Comparison of ENCODE assay signal across 8 cellular contexts in genomic region chr14:22871962-22872832, GRCh38. TPM values are rescaled to one million over a fixed set of nuclear protein-coding genes. Genes with fewer than 3 reads are reported as not detected.
DNase-seq lines count a peak whose midpoint lies in the region; ATAC-seq and TF ChIP-seq lines count a peak whose summit lies in the region.

No MANE protein-coding gene starts in this region.

- no peaks in the 10 kb centered on the region for H3K27me3 ChIP-seq in BJ (ENCODE audit: control insufficient read depth, insufficient read depth, low read length)

- H3K9me3 Mint-ChIP-seq in activated CD8-positive, alpha-beta memory T cell treated with anti-CD3 and anti-CD28 coated beads, Interleukin-2, amount 10 ng/mL, durations not matched to agents 7 days and 5 days (ENCODE audit: low read depth): no peaks in the 10 kb centered on the region

- no peaks in the 10 kb centered on the region for H3K27me3 Mint-ChIP-seq in activated CD8-positive, alpha-beta memory T cell treated with anti-CD3 and anti-CD28 coated beads, Interleukin-2, amount 10 ng/mL, durations not matched to agents 7 days and 5 days

- TF ChIP-seq CTCF in BJ (IDR thresholded peaks at IDR 0.05; ENCODE audit: insufficient read depth, low read depth, low read length): peak; percentile 97
- peak; percentile 83 for TF ChIP-seq CTCF in mucosa of descending colon (IDR thresholded peaks at IDR 0.05)

- H3K36me3 ChIP-seq in BJ (ENCODE audit: control insufficient read depth, insufficient read depth, low read length) (peaks cover 31% of the 10 kb centered on the region), mucosa of descending colon (ENCODE audit: low read depth) (peaks cover 20% of the 10 kb centered on the region)

- H3K4me3 ChIP-seq in BJ (ENCODE audit: low read depth, low read length) (peak overlapping the region; percentile 97), mucosa of descending colon (peak overlapping the region; percentile 98)

- H3K4me1 ChIP-seq in mucosa of descending colon (ENCODE audit: low read depth): peaks cover 26% of the 10 kb centered on the region

- no peaks in the 10 kb centered on the region for H3K9me3 ChIP-seq in mucosa of descending colon

- peak overlapping the region; percentile 98 for H3K27ac Mint-ChIP-seq in activated CD8-positive, alpha-beta memory T cell treated with anti-CD3 and anti-CD28 coated beads, Interleukin-2, amount 10 ng/mL, durations not matched to agents 7 days and 5 days

- intact Hi-C loops in mucosa of descending colon (cut with DNase I, micrococcal nuclease): no loop called here

- peaks cover 19% of the 10 kb centered on the region for H3K36me3 Mint-ChIP-seq in activated CD8-positive, alpha-beta memory T cell treated with anti-CD3 and anti-CD28 coated beads, Interleukin-2, amount 10 ng/mL, durations not matched to agents 7 days and 5 days

- POLR2A ChIA-PET in BJ (lab: Charles Lee): interaction anchor here (0.6 to 0.9 kb wide), 3 partner anchors 13 to 44 kb away, joined by 5 to 8 read pairs (median 6); no protein-coding TSS in a partner anchor

- CTCF ChIA-PET in BJ (lab: Yijun Ruan, JAX): interaction anchor here (0.7 to 5.7 kb wide), 23 partner anchors 12 to 315 kb away, joined by 3 to 95 read pairs (median 4); partner anchors contain the start of genes AJUBA, RBM23 and REM2
- CTCF ChIA-PET in activated CD8-positive, alpha-beta memory T cell treated with anti-CD3 and anti-CD28 coated beads, Interleukin-2, amount 10 ng/mL, durations not matched to agents 7 days and 5 days (lab: Charles Lee): interaction anchor here (0.6 to 5.6 kb wide), 26 partner anchors 12 to 362 kb away, joined by 3 to 126 read pairs (median 5); partner anchors contain the start of genes AJUBA, OXA1L, PRMT5 and RBM23

- ATAC-seq in GM19043 (IDR thresholded peaks at IDR 0.05; ENCODE audit: low read depth, unreplicated experiment) (peak; percentile 37), HG03442 (IDR thresholded peaks at IDR 0.05; ENCODE audit: unreplicated experiment) (peak; percentile 19), mucosa of descending colon (peak; percentile 66)
- peak; percentile 43 for ATAC-seq in activated CD8-positive, alpha-beta memory T cell treated with anti-CD3 and anti-CD28 coated beads, Interleukin-2, amount 10 ng/mL, durations not matched to agents 7 days and 5 days

- H3K4me1 Mint-ChIP-seq in activated CD8-positive, alpha-beta memory T cell treated with anti-CD3 and anti-CD28 coated beads, Interleukin-2, amount 10 ng/mL, durations not matched to agents 7 days and 5 days: peaks cover 32% of the 10 kb centered on the region

- H3K4me3 Mint-ChIP-seq in activated CD8-positive, alpha-beta memory T cell treated with anti-CD3 and anti-CD28 coated beads, Interleukin-2, amount 10 ng/mL, durations not matched to agents 7 days and 5 days: peak overlapping the region; percentile 88

- DNase-seq in BJ (ENCODE audit: low read depth): no peak
- DNase-seq in NCI-H774 (lab: John Stamatoyannopoulos, UW): peak; percentile 80
- DNase-seq in activated CD8-positive, alpha-beta memory T cell treated with anti-CD3 and anti-CD28 coated beads, Interleukin-2, amount 10 ng/mL, durations not matched to agents 7 days and 5 days: peak; percentile 80
- peak; percentile 92 for DNase-seq in epidermal melanocyte (ENCODE audit: insufficient read length, low spot score)
- DNase-seq in mucosa of descending colon: peak; percentile 82 to 93 (median 90)
- peak; percentile 50 for DNase-seq in stimulated activated CD8-positive, alpha-beta memory T cell treated with anti-CD3 and anti-CD28 coated beads, Interleukin-4, amount 100 ng/mL, for 24 hours (ENCODE audit: low read depth)

RNA-seq across cellular contexts. Expression of gene LRP10, which starts 0.7 kb away (rescaled TPM):
- 124 and 308 TPM in 2 replicates for polyA plus RNA-seq in BJ (2011; rRNA removed)
- polyA minus RNA-seq in BJ (2011; rRNA and poly(A)+ RNA removed): 190 and 213 TPM in 2 replicates
- 10 to 100 TPM; 59.0 to 60.1 TPM for total RNA-seq in activated CD8-positive, alpha-beta memory T cell treated with anti-CD3 and anti-CD28 coated beads, Interleukin-2, amount 10 ng/mL, durations not matched to agents 7 days and 5 days
- 100 to 1,000 TPM; 218 to 276 (median 245) TPM for total RNA-seq in mucosa of descending colon

RNA-seq across cellular contexts. Expression of gene REM2, which starts 10.8 kb away (rescaled TPM):
- polyA plus RNA-seq in BJ (2011; rRNA removed): 0.05 and 0.10 TPM in 2 replicates
- 0.10 and 0.43 TPM in 2 replicates for polyA minus RNA-seq in BJ (2011; rRNA and poly(A)+ RNA removed)
- total RNA-seq in activated CD8-positive, alpha-beta memory T cell treated with anti-CD3 and anti-CD28 coated beads, Interleukin-2, amount 10 ng/mL, durations not matched to agents 7 days and 5 days: under 1 TPM; 0.26 to 0.93 TPM
- total RNA-seq in mucosa of descending colon: under 1 TPM; 0.35 to 0.66 (median 0.51) TPM

RNA-seq across cellular contexts. Expression of gene MMP14, which starts 35.8 kb away (rescaled TPM):
- 327 and 592 TPM in 2 replicates for polyA plus RNA-seq in BJ (2011; rRNA removed)
- 176 and 229 TPM in 2 replicates for polyA minus RNA-seq in BJ (2011; rRNA and poly(A)+ RNA removed)
- total RNA-seq in activated CD8-positive, alpha-beta memory T cell treated with anti-CD3 and anti-CD28 coated beads, Interleukin-2, amount 10 ng/mL, durations not matched to agents 7 days and 5 days: 1 to 10 TPM; 1.3 to 2.5 TPM
- total RNA-seq in mucosa of descending colon: 100 to 1,000 TPM in 2 of 3 donors, 10 to 100 TPM in 1; 48.1 to 161 (median 104) TPM

RNA-seq across cellular contexts. Expression of gene MRPL52, which starts 42.5 kb away (rescaled TPM):
- 66.7 and 78.6 TPM in 2 replicates for polyA plus RNA-seq in BJ (2011; rRNA removed)
- 14.4 and 15.7 TPM in 2 replicates for polyA minus RNA-seq in BJ (2011; rRNA and poly(A)+ RNA removed)
- 100 to 1,000 TPM; 107 to 147 TPM for total RNA-seq in activated CD8-positive, alpha-beta memory T cell treated with anti-CD3 and anti-CD28 coated beads, Interleukin-2, amount 10 ng/mL, durations not matched to agents 7 days and 5 days
- 10 to 100 TPM; 59.1 to 79.1 (median 64.5) TPM for total RNA-seq in mucosa of descending colon

RNA-seq across cellular contexts. Expression of gene RBM23, which starts 46.8 kb away (rescaled TPM):
- polyA plus RNA-seq in BJ (2011; rRNA removed): 54.1 and 60.9 TPM in 2 replicates
- 55.6 and 56.3 TPM in 2 replicates for polyA minus RNA-seq in BJ (2011; rRNA and poly(A)+ RNA removed)
- total RNA-seq in activated CD8-positive, alpha-beta memory T cell treated with anti-CD3 and anti-CD28 coated beads, Interleukin-2, amount 10 ng/mL, durations not matched to agents 7 days and 5 days: 10 to 100 TPM; 82.9 to 96.7 TPM
- total RNA-seq in mucosa of descending colon: 10 to 100 TPM; 74.1 to 97.9 (median 75.3) TPM

Comparison
In these comparisons a context has a peak if more than half of its experiments do, and no peak if none do; other contexts are left out.
1. RNA of gene MMP14, which starts 35.8 kb away (total RNA-seq): 48.1 to 161 TPM in mucosa of descending colon; 1.3 to 2.5 TPM in activated CD8-positive, alpha-beta memory T cell treated with anti-CD3 and anti-CD28 coated beads, Interleukin-2, amount 10 ng/mL, durations not matched to agents 7 days and 5 days; every median in the first group is over 10 times any median in the second.
2. Peak in every context shown above with its lines, with median percentiles within 50 percentile points of each other: ATAC-seq.